ENCODE assay signal across 15 cellular contexts in genomic region chr19:3389446-3389778, GRCh38. TPM values are rescaled to one million over a fixed set of nuclear protein-coding genes. Genes with fewer than 3 reads are reported as not detected.
A peak's percentile ranks its signal among the peaks of the same experiment; 100 is the strongest.
DNase-seq lines count a peak whose midpoint lies in the region; ATAC-seq, FAIRE-seq and TF ChIP-seq lines count a peak whose summit lies in the region.
"Had no signal": no experiment of that assay in that cellular context is flagged by ENCODE, and none has a peak within 500 bp of the region (broad histone marks: within the 10 kb centered on the region; RNA-seq: fewer than 3 reads in every experiment).

No MANE protein-coding gene starts in this region.

- in situ Hi-C loops in gastrocnemius medialis (cut with MboI; ENCODE audit: low sequenced_read_pairs in 4 of 4): no loop called here

- WGBS in hepatocyte (ENCODE audit: low lambda C conversion rate, missing lambda C conversion rate): 92% methylated on average over 9 of the region's 9 CpGs

- H3K9me3 ChIP-seq in left ventricle myocardium inferior (replicated peaks) (no peaks in the 10 kb centered on the region), kidney (ENCODE audit: control insufficient read depth in 1 of 2, low read length in 2 of 2) (no peaks in the 10 kb centered on the region), gastrocnemius medialis (no peaks in the 10 kb centered on the region), hepatocyte (ENCODE audit: low read depth) (no peaks in the 10 kb centered on the region)

- DNase-seq in left ventricle myocardium inferior: no peak
- no peak for DNase-seq in left ventricle myocardium superior
- DNase-seq in kidney: no peak
- no peak for DNase-seq in gastrocnemius medialis
- no peak for DNase-seq in DMS 273 treated with DMSO at 0.1 percent for 48 hours (lab: John Stamatoyannopoulos, UW)
- DNase-seq in hepatocyte (ENCODE audit: low spot score): no peak
- DNase-seq in activated CD4-positive, CD25-positive, alpha-beta regulatory T cell treated with anti-CD3 and anti-CD28 coated beads, Interleukin-2, amount 50 U/mL, for 72 hours: no peak
- no peak for DNase-seq in DMS114 treated with DMSO at 0.1 percent for 48 hours (lab: John Stamatoyannopoulos, UW; ENCODE audit: unreplicated experiment)
- DNase-seq: activated CD4-positive, alpha-beta T cell treated with anti-CD3 and anti-CD28 coated beads, Interleukin-2, amount 50 U/mL, for 48 hours; amniotic stem cell; Calu3; mammary epithelial cell; stimulated activated naive CD4-positive, alpha-beta T cell treated with Interleukin-2 at 50 U/mL for 16 hours had no signal

- no peak overlapping the region for H3K9ac ChIP-seq in kidney (ENCODE audit: low read length in 2 of 2)

- H3K4me1 ChIP-seq in left ventricle myocardium inferior (peaks cover 75% of the 10 kb centered on the region), kidney (ENCODE audit: control insufficient read depth in 1 of 2, insufficient read depth in 1 of 2, low read depth in 1 of 2, low read length in 2 of 2) (peaks cover 6 to 36% of the 10 kb centered on the region in 2 donors), gastrocnemius medialis (peaks cover 62 to 71% of the 10 kb centered on the region in 2 donors), hepatocyte (ENCODE audit: insufficient read depth) (peaks cover 16% of the 10 kb centered on the region)

- intact Hi-C loops in left ventricle myocardium inferior (cut with micrococcal nuclease) (no loop called here), left ventricle myocardium superior (cut with micrococcal nuclease) (no loop called here), kidney (cut with DNase I) (no loop called here), gastrocnemius medialis (cut with DNase I; ENCODE audit: low total_unique reads) (loop anchor here (1.0 kb wide), 1 partner anchor 9 kb away; no protein-coding TSS in a partner anchor)

- TF ChIP-seq CTCF in left ventricle myocardium inferior (IDR thresholded peaks at IDR 0.05; ENCODE audit: borderline replicate concordance): no peak
- TF ChIP-seq CTCF in kidney (IDR thresholded peaks at IDR 0.05; ENCODE audit: borderline replicate concordance, extremely low read depth, insufficient read depth): no peak
- no peak for TF ChIP-seq CTCF in gastrocnemius medialis (IDR thresholded peaks at IDR 0.05 in 4 of 5, conservative IDR thresholded peaks at IDR 0.05 in 1 of 5)
- TF ChIP-seq CTCF in hepatocyte (IDR thresholded peaks at IDR 0.05; ENCODE audit: poor library complexity): no peak

- no peak overlapping the region for H2AFZ ChIP-seq in hepatocyte

- ATAC-seq in left ventricle myocardium superior (no peak), gastrocnemius medialis (no peak)

- peak overlapping the region; percentile 89 for H3K27ac ChIP-seq in left ventricle myocardium inferior (replicated peaks)
- peak overlapping the region; percentile 2 to 70 for H3K27ac ChIP-seq in kidney (ENCODE audit: low read depth in 2 of 2, low read length in 2 of 2)
- peak overlapping the region; percentile 98 to 100 (median 98) for H3K27ac ChIP-seq in gastrocnemius medialis
- H3K27ac ChIP-seq in hepatocyte: no peak overlapping the region
- H3K27ac ChIP-seq: SK-N-MC had no signal

- no peaks in the 10 kb centered on the region for H3K9me2 ChIP-seq in hepatocyte (replicated peaks; ENCODE audit: insufficient read depth)

- H3K4me2 ChIP-seq in hepatocyte: no peak overlapping the region

- H3K4me3 ChIP-seq in left ventricle myocardium inferior (no peak overlapping the region), kidney (ENCODE audit: low read length in 2 of 2) (no peak overlapping the region), gastrocnemius medialis (peak overlapping the region in 3 of 4 donors; percentile 12 to 36 (median 25)), hepatocyte (no peak overlapping the region)
- H3K4me3 ChIP-seq: SK-N-MC had no signal

- H4K20me1 ChIP-seq in hepatocyte (ENCODE audit: insufficient read depth, poor library complexity, severe bottlenecking): peaks cover 15% of the 10 kb centered on the region

- H3K27me3 ChIP-seq in left ventricle myocardium inferior (ENCODE audit: low read depth) (no peaks in the 10 kb centered on the region), gastrocnemius medialis (no peaks in the 10 kb centered on the region), hepatocyte (no peaks in the 10 kb centered on the region)

- H3K36me3 ChIP-seq in left ventricle myocardium inferior (peaks cover 7% of the 10 kb centered on the region), kidney (ENCODE audit: control insufficient read depth in 1 of 2, insufficient read depth in 2 of 2, low read length in 2 of 2) (peaks cover 3% of the 10 kb centered on the region in 2 donors), gastrocnemius medialis (no peaks in the 10 kb centered on the region), hepatocyte (replicated peaks; ENCODE audit: insufficient read depth, low read depth) (no peaks in the 10 kb centered on the region)

- H3K79me2 ChIP-seq in hepatocyte: peaks cover 22% of the 10 kb centered on the region

- FAIRE-seq in kidney (lab: Jason Lieb, UNC): no peak
- FAIRE-seq: TTC549 had no signal

- TF ChIP-seq POLR2A in gastrocnemius medialis (IDR thresholded peaks at IDR 0.05): no peak

RNA-seq across cellular contexts. Expression of gene NFIC, which starts 23.0 kb away (rescaled TPM):
- total RNA-seq in left ventricle myocardium inferior: 145 TPM
- total RNA-seq in left ventricle myocardium superior: 178 TPM
- 173 TPM for total RNA-seq in kidney
- 20.3 TPM for polyA plus RNA-seq in kidney (ENCODE audit: insufficient read depth, low read depth, low replicate concordance)
- total RNA-seq in gastrocnemius medialis: 100 to 1,000 TPM in 3 of 4 donors, 10 to 100 TPM in 1; 90.2 to 403 (median 348) TPM
- total RNA-seq in hepatocyte: 7.1 and 7.8 TPM in 2 replicates
- 20.9 and 30.5 TPM in 2 replicates for polyA plus RNA-seq in hepatocyte

Comparison
In these comparisons a context has a peak if more than half of its experiments do, and no peak if none do; other contexts are left out.
1. H3K4me3 ChIP-seq: peak in gastrocnemius medialis (3 of 4); none in left ventricle myocardium inferior (single experiment), kidney (0 of 2) and hepatocyte (single experiment).
2. RNA of gene NFIC, which starts 23.0 kb away (total RNA-seq): 90.2 to 403 TPM in gastrocnemius medialis, 178 TPM in left ventricle myocardium superior (single experiment), 173 TPM in kidney (single experiment) and 145 TPM in left ventricle myocardium inferior (single experiment); 7.1 to 7.8 TPM in hepatocyte; every median in the first group is over 10 times any median in the second.